Comparison of ENCODE assay signal across 9 cellular contexts in genomic region chr10:114874827-114875541, GRCh38. TPM values are rescaled to one million over a fixed set of nuclear protein-coding genes. Genes with fewer than 3 reads are reported as not detected.
DNase-seq lines count a peak whose midpoint lies in the region; ATAC-seq and TF ChIP-seq lines count a peak whose summit lies in the region.
"Had no signal": no experiment of that assay in that cellular context is flagged by ENCODE, and none has a peak within 500 bp of the region (broad histone marks: within the 10 kb centered on the region; RNA-seq: fewer than 3 reads in every experiment).

No MANE protein-coding gene starts in this region.

- H3K4me1 Mint-ChIP-seq in naive B cell, result peaks cover 15 to 28% (median 16%) of the 10 kb centered on the region in 3 donors

- intact Hi-C loops in esophagus muscularis mucosa (cut with DNase I), result loop anchor here (5.0 to 10.0 kb wide), 2 partner anchors 220 to 252 kb away; partner anchors contain the start of gene ATRNL1

- in situ Hi-C loops in astrocyte of the spinal cord (cut with HindIII; ENCODE audit: low sequenced_read_pairs), result no loop called here

- no peak for TF ChIP-seq EP300 in esophagus muscularis mucosa (IDR thresholded peaks at IDR 0.05)

- peak overlapping the region in 3 of 6 donors; percentile 23 to 56 (median 36) for H3K27ac Mint-ChIP-seq in naive B cell

- H3K27me3 ChIP-seq in esophagus muscularis mucosa, result peaks cover 0 to 12% (median 0%) of the 10 kb centered on the region in 4 donors

- H3K9me3 ChIP-seq in esophagus muscularis mucosa, result no peaks in the 10 kb centered on the region

- H3K36me3 Mint-ChIP-seq in naive B cell, result no peaks in the 10 kb centered on the region
- H3K36me3 Mint-ChIP-seq: CD8-positive, alpha-beta memory T cell had no signal

- H3K9me3 Mint-ChIP-seq in naive B cell, result peaks cover 0 to 2% (median 0%) of the 10 kb centered on the region in 7 donors

- WGBS in esophagus muscularis mucosa, result 47% methylated on average over 19 of the region's 19 CpGs

- no peak overlapping the region for H3K27ac ChIP-seq in esophagus muscularis mucosa (replicated peaks in 1 of 4)

- no peak for TF ChIP-seq POLR2A in esophagus muscularis mucosa (IDR thresholded peaks at IDR 0.05; ENCODE audit: low read depth)

- peak; percentile 33 for TF ChIP-seq CTCF in astrocyte of the spinal cord (IDR thresholded peaks at IDR 0.05; ENCODE audit: low read depth, low read length)
- no peak for TF ChIP-seq CTCF in esophagus muscularis mucosa (IDR thresholded peaks at IDR 0.05)

- no peak overlapping the region for H3K4me3 ChIP-seq in astrocyte of the spinal cord (ENCODE audit: low read depth, low read length)
- H3K4me3 ChIP-seq in esophagus muscularis mucosa, result no peak overlapping the region

- DNase-seq in activated CD4-positive, alpha-beta T cell treated with anti-CD3 and anti-CD28 coated beads for 48 hours, result peak; percentile 45
- no peak for DNase-seq in activated CD4-positive, alpha-beta T cell treated with anti-CD3 and anti-CD28 coated beads for 1 hour
- DNase-seq in astrocyte of the spinal cord (ENCODE audit: low read depth, low spot score) (peak; percentile 75), naive B cell (no peak), HK-2 (ENCODE audit: unreplicated experiment) (no peak), esophagus muscularis mucosa (ENCODE audit: extremely low spot score) (no peak)

- ATAC-seq in HG02678 (IDR thresholded peaks at IDR 0.05; ENCODE audit: unreplicated experiment), result peak; percentile 54
- ATAC-seq in naive B cell (ENCODE audit: low read depth in 2 of 2), result peak; percentile 55 to 69
- no peak for ATAC-seq in HG03196 (IDR thresholded peaks at IDR 0.05; ENCODE audit: unreplicated experiment)

- H3K27me3 Mint-ChIP-seq in naive B cell, result peaks cover 22 to 49% (median 30%) of the 10 kb centered on the region in 3 donors

- H3K4me1 ChIP-seq in esophagus muscularis mucosa, result peaks cover 0 to 16% (median 4%) of the 10 kb centered on the region in 4 donors

- H3K4me3 Mint-ChIP-seq in naive B cell, result peak overlapping the region in 3 of 8 donors; percentile 19 to 80 (median 28)

- no peaks in the 10 kb centered on the region for H3K36me3 ChIP-seq in esophagus muscularis mucosa

RNA-seq across cellular contexts. Expression of gene FHIP2A, which starts 53.4 kb away (rescaled TPM):
- 10 to 100 TPM in 3 of 6 donors, 1 to 10 TPM in 3; 5.4 to 11.9 (median 9.0) TPM for polyA plus RNA-seq in naive B cell (ENCODE audit: low read depth in 6 of 6)
- total RNA-seq in esophagus muscularis mucosa, result 10 to 100 TPM; 24.7 to 42.8 (median 39.0) TPM

Comparison
In these comparisons a context has a peak if more than half of its experiments do, and no peak if none do; other contexts are left out.
1. DNase-seq: peak in activated CD4-positive, alpha-beta T cell treated with anti-CD3 and anti-CD28 coated beads for 48 hours (single experiment) and astrocyte of the spinal cord (single experiment); none in activated CD4-positive, alpha-beta T cell treated with anti-CD3 and anti-CD28 coated beads for 1 hour (single experiment), naive B cell (single experiment), HK-2 (single experiment) and esophagus muscularis mucosa (single experiment).